6 cellular contexts compared by ENCODE assay signal in genomic region chr7:5926263-5926870, GRCh38. TPM values are rescaled to one million over a fixed set of nuclear protein-coding genes. Genes with fewer than 3 reads are reported as not detected.
"Had no signal": no experiment of that assay in that cellular context is flagged by ENCODE, and none has a peak within 500 bp of the region (broad histone marks: within the 10 kb centered on the region; RNA-seq: fewer than 3 reads in every experiment).

No MANE protein-coding gene starts in this region.

RNA-seq across cellular contexts. Expression of gene RSPH10B, which starts 44.1 kb away (rescaled TPM):
- total RNA-seq: M059J, PC-9, Right ventricle myocardium inferior had no signal

RNA-seq across cellular contexts. Expression of gene OCM, which starts 45.8 kb away (rescaled TPM):
- total RNA-seq: M059J, PC-9, Right ventricle myocardium inferior, RPMI7951, SJCRH30, SK-MEL-5 had no signal
